Comparison of ENCODE assay signal across 8 cellular contexts in genomic region chr6:82362868-82363267, GRCh38. TPM values are rescaled to one million over a fixed set of nuclear protein-coding genes. Genes with fewer than 3 reads are reported as not detected.
A peak's percentile ranks its signal among the peaks of the same experiment; 100 is the strongest.
DNase-seq lines count a peak whose midpoint lies in the region; ATAC-seq and TF ChIP-seq lines count a peak whose summit lies in the region.

No MANE protein-coding gene starts in this region.

- no peak for TF ChIP-seq RAD21 in HCT116 (IDR thresholded peaks at IDR 0.05; ENCODE audit: low read depth)

- H4K5ac ChIP-seq in mesendoderm (ENCODE audit: low read length) = no peak overlapping the region

- H3K27ac ChIP-seq in HCT116 (ENCODE audit: low read depth, low read length) (peak overlapping the region; percentile 92), colonic mucosa (no peak overlapping the region), mesendoderm (ENCODE audit: low read depth, low read length) (no peak overlapping the region)

- peak overlapping the region; percentile 97 for H2AFZ ChIP-seq in HCT116 (ENCODE audit: low read depth, low read length, poor library complexity, severe bottlenecking)

- peak overlapping the region; percentile 96 for H3K56ac ChIP-seq in mesendoderm (ENCODE audit: low read length)

- H3K4me3 ChIP-seq in HCT116 (replicated peaks in 1 of 2; ENCODE audit: low read depth in 1 of 2, low read length in 2 of 2) (peak overlapping the region; percentile 82 to 87), colonic mucosa (peak overlapping the region; percentile 73), mesendoderm (ENCODE audit: low read length) (peak overlapping the region; percentile 87), mucosa of descending colon (no peak overlapping the region)

- no peak overlapping the region for H4K8ac ChIP-seq in mesendoderm (ENCODE audit: low read depth, low read length)

- H3K9me3 ChIP-seq in HCT116 (ENCODE audit: control insufficient read depth in 1 of 2, insufficient read depth in 1 of 2, low read depth in 1 of 2, low read length in 2 of 2) (no peaks in the 10 kb centered on the region), colonic mucosa (no peaks in the 10 kb centered on the region), mucosa of descending colon (no peaks in the 10 kb centered on the region)

- POLR2A ChIA-PET in HCT116 (lab: Charles Lee) = interaction anchor here (0.6 to 1.0 kb wide), 2 partner anchors 34 to 910 kb away, joined by 3 read pairs; no protein-coding TSS in a partner anchor

- no peak overlapping the region for H3K23ac ChIP-seq in mesendoderm (ENCODE audit: low read length)

- H3K4me1 ChIP-seq in HCT116 (ENCODE audit: control insufficient read depth in 1 of 2, insufficient read depth in 2 of 2, low read length in 2 of 2) (peaks cover 12 to 19% of the 10 kb centered on the region in 2 experiments; a peak in 3 of 4 replicates), colonic mucosa (no peaks in the 10 kb centered on the region), mesendoderm (ENCODE audit: control insufficient read depth, low read depth, low read length) (peaks cover 7% of the 10 kb centered on the region), mucosa of descending colon (ENCODE audit: low read depth) (peaks cover 7% of the 10 kb centered on the region)

- H2AK5ac ChIP-seq in mesendoderm (ENCODE audit: low read length) = no peak overlapping the region

- peaks cover 7% of the 10 kb centered on the region for H3K79me1 ChIP-seq in mesendoderm (ENCODE audit: low read length)

- BruUV-seq in HCT116 (replicated peaks; lab: Mats Ljungman, UMichigan) = TSS peak; percentile 38

- DNase-seq in A172 (ENCODE audit: low spot score) = peak; percentile 19
- DNase-seq in HCT116 (ENCODE audit: low read depth, low spot score) = no peak
- DNase-seq in colonic mucosa = no peak
- DNase-seq in mesendoderm = peak; percentile 49
- no peak for DNase-seq in mucosa of descending colon
- no peak for DNase-seq in stimulated activated naive CD8-positive, alpha-beta T cell treated with anti-CD3 and anti-CD28 coated beads, Interleukin-15, Interleukin-2, amounts not matched to agents 100 U/mL and 50 U/mL, for 24 hours

- no peak overlapping the region for H3K4ac ChIP-seq in mesendoderm (ENCODE audit: low read depth, low read length)

- intact Hi-C loops in HCT116 (cut with micrococcal nuclease) (loop anchor here (5.0 kb wide), 1 partner anchor 694 kb away; no protein-coding TSS in a partner anchor), colonic mucosa (cut with DNase I) (loop anchor here (10.0 kb wide), 1 partner anchor 692 kb away; no protein-coding TSS in a partner anchor), mucosa of descending colon (cut with DNase I, micrococcal nuclease) (no loop called here)

- CTCF ChIA-PET in HCT116 (lab: Charles Lee) = interaction anchor here (1.0 to 1.4 kb wide), 2 partner anchors 15 to 92 kb away, joined by 3 read pairs; no protein-coding TSS in a partner anchor

- no peaks in the 10 kb centered on the region for H4K20me1 ChIP-seq in HCT116 (ENCODE audit: insufficient read depth)

- no peak for TF ChIP-seq CTCF in HCT116 (IDR thresholded peaks at IDR 0.05 in 2 of 3, conservative IDR thresholded peaks at IDR 0.05 in 1 of 3; ENCODE audit: borderline replicate concordance in 1 of 3, insufficient read depth in 1 of 3, low read depth in 2 of 3, low read length in 2 of 3)
- TF ChIP-seq CTCF in colonic mucosa (IDR thresholded peaks at IDR 0.05) = no peak
- TF ChIP-seq CTCF in mucosa of descending colon (IDR thresholded peaks at IDR 0.05) = no peak

- H2BK5ac ChIP-seq in mesendoderm (ENCODE audit: low read length) = no peak overlapping the region

- WGBS in mesendoderm (ENCODE audit: extremely low coverage, insufficient coverage, low lambda C conversion rate) = no CpG with 5 or more reads among the region's 8 CpGs

- no peak overlapping the region for H2BK120ac ChIP-seq in mesendoderm (ENCODE audit: low read depth, low read length)

- no peak overlapping the region for H2BK15ac ChIP-seq in mesendoderm (replicated peaks; ENCODE audit: low read depth)

- TF ChIP-seq POLR2A in HCT116 (IDR thresholded peaks at IDR 0.05; ENCODE audit: borderline replicate concordance, extremely low read depth, insufficient read depth, insufficient read length) = no peak

- ATAC-seq in HCT116 (no peak), HG03469 (IDR thresholded peaks at IDR 0.05; ENCODE audit: unreplicated experiment) (no peak), HG03460 (IDR thresholded peaks at IDR 0.05; ENCODE audit: unreplicated experiment) (no peak), mucosa of descending colon (no peak)
- no peak for ATAC-seq in stimulated activated naive CD8-positive, alpha-beta T cell treated with anti-CD3 and anti-CD28 coated beads, Interleukin-15, Interleukin-2, amounts not matched to agents 100 U/mL and 50 U/mL, for 24 hours

- H3K9ac ChIP-seq in HCT116 (ENCODE audit: low read length) = peak overlapping the region; percentile 70
- H3K9ac ChIP-seq in colonic mucosa (ENCODE audit: low read depth in 2 of 2, low read length in 2 of 2) = no peak overlapping the region
- peak overlapping the region; percentile 91 for H3K9ac ChIP-seq in mesendoderm (ENCODE audit: low read length)

- no peaks in the 10 kb centered on the region for H3K9me2 ChIP-seq in HCT116 (ENCODE audit: insufficient read depth)

- H3K18ac ChIP-seq in mesendoderm (ENCODE audit: low read length) = no peak overlapping the region

- peaks cover 19% of the 10 kb centered on the region for H3K79me2 ChIP-seq in HCT116 (ENCODE audit: insufficient read depth, low read length)
- H3K79me2 ChIP-seq in mesendoderm (ENCODE audit: control insufficient read depth, insufficient read depth, low read length) = peaks cover 15% of the 10 kb centered on the region

- H3K4me2 ChIP-seq in HCT116 (ENCODE audit: low read length) (peak overlapping the region; percentile 75), mesendoderm (ENCODE audit: low read length) (peak overlapping the region; percentile 86)

- H3K36me3 ChIP-seq in HCT116 (ENCODE audit: control insufficient read depth in 1 of 2, insufficient read depth in 2 of 2, low read length in 2 of 2) (peaks cover 0 to 6% of the 10 kb centered on the region in 2 experiments; a peak in 1 of 4 replicates), colonic mucosa (no peaks in the 10 kb centered on the region), mesendoderm (ENCODE audit: control insufficient read depth, insufficient read depth, low read length) (no peaks in the 10 kb centered on the region), mucosa of descending colon (ENCODE audit: low read depth) (no peaks in the 10 kb centered on the region)

- RAD21 ChIA-PET in HCT116 (lab: Charles Lee; ENCODE audit: low non-redundant PET in 1 of 2, low total read pairs in 2 of 2, uncharacterized antibody in 2 of 2, unreplicated experiment in 2 of 2) = no interaction called here

- H3K27me3 ChIP-seq in HCT116 (ENCODE audit: insufficient read depth, low read length) (no peaks in the 10 kb centered on the region), colonic mucosa (peaks cover 7% of the 10 kb centered on the region), mesendoderm (ENCODE audit: insufficient read depth, low read length, poor library complexity) (no peaks in the 10 kb centered on the region)

TF ChIP-seq in HCT116, 20 proteins besides CTCF, POLR2A, EP300 and RAD21 (continues in another document):
- no peak for TF ChIP-seq ELF1 (IDR thresholded peaks at IDR 0.05; ENCODE audit: borderline replicate concordance, low read depth)
- TF ChIP-seq TCF7L2 (IDR thresholded peaks at IDR 0.05; ENCODE audit: borderline replicate concordance, extremely low read depth, insufficient read depth, insufficient read length) = no peak
- no peak for TF ChIP-seq ATF3 (IDR thresholded peaks at IDR 0.05)
- TF ChIP-seq YY1 (IDR thresholded peaks at IDR 0.05; ENCODE audit: extremely low read depth, insufficient replicate concordance, low read depth, low read length) = no peak
- TF ChIP-seq EZH2phosphoT487 (IDR thresholded peaks at IDR 0.05; ENCODE audit: borderline replicate concordance) = no peak
- no peak for TF ChIP-seq REST (IDR thresholded peaks at IDR 0.05; ENCODE audit: low read depth)
- no peak for TF ChIP-seq SIN3A (IDR thresholded peaks at IDR 0.05; ENCODE audit: low read depth)
- no peak for TF ChIP-seq CEBPB (IDR thresholded peaks at IDR 0.05; ENCODE audit: low read depth)

RNA-seq across cellular contexts. Expression of gene TPBG, which starts 0.7 kb away (rescaled TPM):
- 12.4 and 17.7 TPM in 2 replicates for total RNA-seq in A172 (2014; rRNA removed; shearing (Covaris generic))
- total RNA-seq in HCT116 (2021; ENCODE audit: unreplicated experiment) = 28.4 TPM
- polyA plus RNA-seq in HCT116 (2012) = 22.8 and 27.4 TPM in 2 replicates
- 10 to 100 TPM; 16.3 to 16.9 TPM for total RNA-seq in colonic mucosa
- 19.1 TPM for polyA plus RNA-seq in mesendoderm (2013, experiment 1 of 2)
- 18.9 TPM for polyA plus RNA-seq in mesendoderm (2013, experiment 2 of 2)
- 10 to 100 TPM; 10.2 to 11.7 (median 10.4) TPM for total RNA-seq in mucosa of descending colon

Comparison
In these comparisons a context has a peak if more than half of its experiments do, and no peak if none do; other contexts are left out.
1. DNase-seq: peak in A172 (single experiment) and mesendoderm (single experiment); none in HCT116 (single experiment), colonic mucosa (single experiment), mucosa of descending colon (0 of 3) and stimulated activated naive CD8-positive, alpha-beta T cell treated with anti-CD3 and anti-CD28 coated beads, Interleukin-15, Interleukin-2, amounts not matched to agents 100 U/mL and 50 U/mL, for 24 hours (single experiment).
2. H3K9ac ChIP-seq: peak in HCT116 (single experiment) and mesendoderm (single experiment); none in colonic mucosa (0 of 2).
3. intact Hi-C loops: an anchor here in HCT116 (5.0 kb wide) and colonic mucosa (10.0 kb wide); none called in mucosa of descending colon.